ENCODE assay signal across 14 cellular contexts in the genomic region with DNA sequence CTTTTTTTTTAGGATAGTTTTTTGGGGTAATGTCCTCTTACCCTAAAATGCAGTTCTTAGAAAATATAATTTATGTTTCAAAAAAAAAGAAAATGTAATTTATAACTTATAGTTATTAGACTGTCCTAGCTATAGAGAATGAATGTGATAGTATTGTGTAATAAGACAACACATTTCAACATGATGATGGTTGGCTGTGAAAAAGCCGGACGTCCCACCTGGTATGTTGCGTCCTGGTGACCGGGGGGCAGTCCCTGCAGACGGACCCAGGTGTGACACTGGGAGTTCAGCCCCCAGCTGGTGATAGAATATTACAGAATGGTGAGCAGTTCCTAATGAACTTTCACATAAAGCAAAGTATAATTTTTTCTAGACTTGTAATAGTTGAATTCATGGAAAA. TPM values are rescaled to one million over a fixed set of nuclear protein-coding genes. Genes with fewer than 3 reads are reported as not detected.
A peak's percentile ranks its signal among the peaks of the same experiment; 100 is the strongest.
DNase-seq lines count a peak whose midpoint lies in the region; ATAC-seq, FAIRE-seq and TF ChIP-seq lines count a peak whose summit lies in the region.
"Not testable (repeated sequence)": the region's sequence is repeated elsewhere in the genome, so short reads cannot be mapped to it uniquely, and the experiment has no call there.
"Had no signal": no experiment of that assay in that cellular context is flagged by ENCODE, and none has a peak within 500 bp of the region (broad histone marks: within the 10 kb centered on the region; RNA-seq: fewer than 3 reads in every experiment).

No MANE protein-coding gene starts in this region.

- H3K27ac ChIP-seq in CD8-positive, alpha-beta T cell (ENCODE audit: low read depth, low read length); HepG2 (ENCODE audit: extremely low read length, insufficient read depth, low read length): not testable (repeated sequence)

- H4K20me1 ChIP-seq in HepG2 (ENCODE audit: insufficient read depth, low read length): not testable (repeated sequence)

- 96% methylated on average over 5 of the region's 5 CpGs for WGBS in HepG2 (ENCODE audit: low lambda C conversion rate)

- peak overlapping the region; percentile 84 for H3K27ac Mint-ChIP-seq in CD8-positive, alpha-beta T cell
- H3K27ac Mint-ChIP-seq in activated B cell treated with CpG ODN at 0.5 μM for 24 hours: peak overlapping the region; percentile 89
- peak overlapping the region; percentile 94 for H3K27ac Mint-ChIP-seq in activated CD8-positive, alpha-beta T cell treated with anti-CD3 and anti-CD28 coated beads for 36 hours
- peak overlapping the region; percentile 7 for H3K27ac Mint-ChIP-seq in activated T-helper 2 cell treated with anti-CD3 and anti-CD28 coated beads, Interferon-gamma antibody, Interleukin-2, Interleukin-4, amounts not matched to agents 10 μg/mL and 5 μg/mL and 100 μg/mL, durations not matched to agents 14 hours and 24 hours and 36 hours
- peak overlapping the region; percentile 91 for H3K27ac Mint-ChIP-seq in activated naive CD8-positive, alpha-beta T cell
- peak overlapping the region; percentile 98 for H3K27ac Mint-ChIP-seq in stimulated activated effector memory CD8-positive, alpha-beta T cell treated with anti-CD3 and anti-CD28 coated beads, Interleukin-12 subunit alpha, Interleukin-12 subunit beta, amount 100 ng/mL, for 72 hours
- H3K27ac Mint-ChIP-seq in stimulated activated naive CD8-positive, alpha-beta T cell treated with anti-CD3 and anti-CD28 coated beads, Interleukin-15, amount 100 ng/mL, for 72 hours: peak overlapping the region; percentile 33 to 96

- DNase-seq in CD8-positive, alpha-beta T cell; activated B cell treated with CpG ODN at 0.5 μM for 24 hours; activated CD8-positive, alpha-beta T cell treated with anti-CD3 and anti-CD28 coated beads for 36 hours; activated T-helper 2 cell treated with anti-CD3 and anti-CD28 coated beads, Interferon-gamma antibody, Interleukin-2, Interleukin-4, amounts not matched to agents 10 μg/mL and 5 μg/mL and 100 μg/mL, durations not matched to agents 14 hours and 24 hours and 36 hours (ENCODE audit: low spot score); HepG2 (ENCODE audit: low spot score); stimulated activated effector memory CD8-positive, alpha-beta T cell treated with anti-CD3 and anti-CD28 coated beads, Interleukin-12 subunit alpha, Interleukin-12 subunit beta, amount 100 ng/mL, for 72 hours (ENCODE audit: low spot score in 2 of 2); stimulated activated naive CD8-positive, alpha-beta T cell treated with anti-CD3 and anti-CD28 coated beads, Interleukin-15, amount 100 ng/mL, for 72 hours: not testable (repeated sequence)

- H3K4me1 ChIP-seq in CD8-positive, alpha-beta T cell (ENCODE audit: insufficient read depth, low read length): not testable (repeated sequence)
- peaks cover 21% of the 10 kb centered on the region for H3K4me1 ChIP-seq in HepG2 (ENCODE audit: insufficient read depth, low read length)

- not testable (repeated sequence) for H3K4me2 ChIP-seq in HepG2 (ENCODE audit: low read depth, low read length)

- H3K4me3 Mint-ChIP-seq in CD8-positive, alpha-beta T cell; activated B cell treated with CpG ODN at 0.5 μM for 24 hours; activated CD8-positive, alpha-beta T cell treated with anti-CD3 and anti-CD28 coated beads for 36 hours; activated T-helper 2 cell treated with anti-CD3 and anti-CD28 coated beads, Interferon-gamma antibody, Interleukin-2, Interleukin-4, amounts not matched to agents 10 μg/mL and 5 μg/mL and 100 μg/mL, durations not matched to agents 14 hours and 24 hours and 36 hours (ENCODE audit: low read depth): not testable (repeated sequence)
- H3K4me3 Mint-ChIP-seq in activated naive CD8-positive, alpha-beta T cell: peak overlapping the region; percentile 51
- peak overlapping the region; percentile 65 for H3K4me3 Mint-ChIP-seq in stimulated activated effector memory CD8-positive, alpha-beta T cell treated with anti-CD3 and anti-CD28 coated beads, Interleukin-12 subunit alpha, Interleukin-12 subunit beta, amount 100 ng/mL, for 72 hours
- peak overlapping the region in 1 of 2 donors; percentile 52 for H3K4me3 Mint-ChIP-seq in stimulated activated naive CD8-positive, alpha-beta T cell treated with anti-CD3 and anti-CD28 coated beads, Interleukin-15, amount 100 ng/mL, for 72 hours

- H3K4me3 ChIP-seq in CD8-positive, alpha-beta T cell (ENCODE audit: low read depth, low read length); HepG2 (replicated peaks in 1 of 3; ENCODE audit: insufficient read depth in 1 of 3, low read depth in 2 of 3, low read length in 3 of 3): not testable (repeated sequence)

- not testable (repeated sequence) for H2AFZ ChIP-seq in HepG2 (ENCODE audit: low read length)

- not testable (repeated sequence) for TF ChIP-seq POLR2A in HepG2 (IDR thresholded peaks at IDR 0.05; ENCODE audit: insufficient read depth in 1 of 2, low read depth in 2 of 2, low read length in 2 of 2)

- not testable (repeated sequence) for TF ChIP-seq RAD21 in HepG2 (CRISPR knock-in tag; IDR thresholded peaks at IDR 0.05)

- BruUV-seq in HepG2 (replicated peaks; lab: Mats Ljungman, UMichigan): not testable (repeated sequence)

- CTCF ChIA-PET in CD8-positive, alpha-beta T cell (lab: Charles Lee); activated B cell treated with CpG ODN at 0.5 μM for 24 hours (lab: Charles Lee); HepG2 (lab: Yijun Ruan, JAX; ENCODE audit: low intra/inter-chr PET ratio, low total read pairs): not testable (repeated sequence)
- CTCF ChIA-PET in activated CD8-positive, alpha-beta T cell treated with anti-CD3 and anti-CD28 coated beads for 36 hours (lab: Charles Lee): interaction anchor here (1.1 to 1.3 kb wide), 2 partner anchors 34 to 114 kb away, joined by 3 read pairs; partner anchors contain the start of gene BANP

- TF ChIP-seq EP300 in HepG2 (IDR thresholded peaks at IDR 0.05; ENCODE audit: low read depth in 2 of 2, low read length in 2 of 2); HepG2 (CRISPR knock-in tag; IDR thresholded peaks at IDR 0.05; ENCODE audit: borderline replicate concordance): not testable (repeated sequence)

- H3K9me3 ChIP-seq in CD8-positive, alpha-beta T cell (ENCODE audit: low read length); HepG2 (ENCODE audit: low read length): not testable (repeated sequence)

- intact Hi-C loops in CD8-positive, alpha-beta T cell (cut with DNase I, micrococcal nuclease); activated CD8-positive, alpha-beta T cell treated with anti-CD3 and anti-CD28 coated beads for 36 hours (cut with micrococcal nuclease); activated T-helper 2 cell treated with anti-CD3 and anti-CD28 coated beads, Interferon-gamma antibody, Interleukin-2, Interleukin-4, amounts not matched to agents 10 μg/mL and 5 μg/mL and 100 μg/mL, durations not matched to agents 14 hours and 24 hours and 36 hours (cut with micrococcal nuclease); HepG2 (cut with micrococcal nuclease; ENCODE audit: unreplicated experiment): not testable (repeated sequence)
- intact Hi-C loops in activated B cell treated with CpG ODN at 0.5 μM for 24 hours (cut with micrococcal nuclease): loop anchor here (10.0 kb wide), 1 partner anchor 59 kb away; no protein-coding TSS in a partner anchor

- not testable (repeated sequence) for H3K27me3 Mint-ChIP-seq in CD8-positive, alpha-beta T cell (ENCODE audit: low read depth); activated B cell treated with CpG ODN at 0.5 μM for 24 hours; activated CD8-positive, alpha-beta T cell treated with anti-CD3 and anti-CD28 coated beads for 36 hours; activated T-helper 2 cell treated with anti-CD3 and anti-CD28 coated beads, Interferon-gamma antibody, Interleukin-2, Interleukin-4, amounts not matched to agents 10 μg/mL and 5 μg/mL and 100 μg/mL, durations not matched to agents 14 hours and 24 hours and 36 hours (ENCODE audit: low read depth); activated naive CD8-positive, alpha-beta T cell; stimulated activated naive CD8-positive, alpha-beta T cell treated with anti-CD3 and anti-CD28 coated beads, Interleukin-15, amount 100 ng/mL, for 72 hours

- not testable (repeated sequence) for H3K79me2 ChIP-seq in HepG2 (ENCODE audit: insufficient read depth, low read length)

- not testable (repeated sequence) for H3K9me3 Mint-ChIP-seq in CD8-positive, alpha-beta T cell; activated B cell treated with CpG ODN at 0.5 μM for 24 hours; activated CD8-positive, alpha-beta T cell treated with anti-CD3 and anti-CD28 coated beads for 36 hours; activated T-helper 2 cell treated with anti-CD3 and anti-CD28 coated beads, Interferon-gamma antibody, Interleukin-2, Interleukin-4, amounts not matched to agents 10 μg/mL and 5 μg/mL and 100 μg/mL, durations not matched to agents 14 hours and 24 hours and 36 hours; activated naive CD8-positive, alpha-beta T cell (ENCODE audit: low read depth); stimulated activated effector memory CD8-positive, alpha-beta T cell treated with anti-CD3 and anti-CD28 coated beads, Interleukin-12 subunit alpha, Interleukin-12 subunit beta, amount 100 ng/mL, for 72 hours; stimulated activated naive CD8-positive, alpha-beta T cell treated with anti-CD3 and anti-CD28 coated beads, Interleukin-15, amount 100 ng/mL, for 72 hours

- in situ Hi-C loops in HepG2 (cut with HindIII; ENCODE audit: extremely low pct_ligation_motif_present, low pct_unique_long_range_greater_than_20kb): not testable (repeated sequence)

- not testable (repeated sequence) for H3K4me1 Mint-ChIP-seq in CD8-positive, alpha-beta T cell (ENCODE audit: low read depth)
- peaks cover 44% of the 10 kb centered on the region for H3K4me1 Mint-ChIP-seq in activated B cell treated with CpG ODN at 0.5 μM for 24 hours
- H3K4me1 Mint-ChIP-seq in activated CD8-positive, alpha-beta T cell treated with anti-CD3 and anti-CD28 coated beads for 36 hours (ENCODE audit: low read depth): peaks cover 53% of the 10 kb centered on the region
- peaks cover 51% of the 10 kb centered on the region for H3K4me1 Mint-ChIP-seq in activated T-helper 2 cell treated with anti-CD3 and anti-CD28 coated beads, Interferon-gamma antibody, Interleukin-2, Interleukin-4, amounts not matched to agents 10 μg/mL and 5 μg/mL and 100 μg/mL, durations not matched to agents 14 hours and 24 hours and 36 hours (ENCODE audit: low read depth)
- peaks cover 50% of the 10 kb centered on the region for H3K4me1 Mint-ChIP-seq in activated naive CD8-positive, alpha-beta T cell (ENCODE audit: low read depth)
- H3K4me1 Mint-ChIP-seq in stimulated activated effector memory CD8-positive, alpha-beta T cell treated with anti-CD3 and anti-CD28 coated beads, Interleukin-12 subunit alpha, Interleukin-12 subunit beta, amount 100 ng/mL, for 72 hours: peaks cover 54% of the 10 kb centered on the region
- peaks cover 52% of the 10 kb centered on the region for H3K4me1 Mint-ChIP-seq in stimulated activated naive CD8-positive, alpha-beta T cell treated with anti-CD3 and anti-CD28 coated beads, Interleukin-15, amount 100 ng/mL, for 72 hours

- not testable (repeated sequence) for H3K27me3 ChIP-seq in CD8-positive, alpha-beta T cell (ENCODE audit: insufficient read depth, low read length); HepG2 (ENCODE audit: control insufficient read depth in 1 of 2, insufficient read depth in 2 of 2, low read length in 2 of 2)

- FAIRE-seq in HepG2 (lab: Jason Lieb, UNC): not testable (repeated sequence)

- peaks cover 78% of the 10 kb centered on the region for H3K36me3 Mint-ChIP-seq in CD8-positive, alpha-beta T cell
- H3K36me3 Mint-ChIP-seq in activated B cell treated with CpG ODN at 0.5 μM for 24 hours (ENCODE audit: low read depth): peaks cover 72% of the 10 kb centered on the region
- H3K36me3 Mint-ChIP-seq in activated CD8-positive, alpha-beta T cell treated with anti-CD3 and anti-CD28 coated beads for 36 hours (ENCODE audit: low read depth): peaks cover 43% of the 10 kb centered on the region
- H3K36me3 Mint-ChIP-seq in activated T-helper 2 cell treated with anti-CD3 and anti-CD28 coated beads, Interferon-gamma antibody, Interleukin-2, Interleukin-4, amounts not matched to agents 10 μg/mL and 5 μg/mL and 100 μg/mL, durations not matched to agents 14 hours and 24 hours and 36 hours (ENCODE audit: low read depth): peaks cover 69% of the 10 kb centered on the region
- peaks cover 12% of the 10 kb centered on the region for H3K36me3 Mint-ChIP-seq in activated naive CD8-positive, alpha-beta T cell
- H3K36me3 Mint-ChIP-seq in stimulated activated effector memory CD8-positive, alpha-beta T cell treated with anti-CD3 and anti-CD28 coated beads, Interleukin-12 subunit alpha, Interleukin-12 subunit beta, amount 100 ng/mL, for 72 hours: peaks cover 84% of the 10 kb centered on the region

- not testable (repeated sequence) for ATAC-seq in CD8-positive, alpha-beta T cell; activated B cell treated with CpG ODN at 0.5 μM for 24 hours (ENCODE audit: low read depth); activated CD8-positive, alpha-beta T cell treated with anti-CD3 and anti-CD28 coated beads for 36 hours; HepG2; stimulated activated effector memory CD8-positive, alpha-beta T cell treated with anti-CD3 and anti-CD28 coated beads, Interleukin-12 subunit alpha, Interleukin-12 subunit beta, amount 100 ng/mL, for 72 hours; stimulated activated naive CD8-positive, alpha-beta T cell treated with anti-CD3 and anti-CD28 coated beads, Interleukin-15, amount 100 ng/mL, for 72 hours

- not testable (repeated sequence) for H3K9ac ChIP-seq in HepG2 (ENCODE audit: insufficient read depth, low read depth, low read length)

- TF ChIP-seq CTCF in CD8-positive, alpha-beta T cell (IDR thresholded peaks at IDR 0.05); activated B cell treated with CpG ODN at 0.5 μM for 24 hours (IDR thresholded peaks at IDR 0.05); activated CD8-positive, alpha-beta T cell treated with anti-CD3 and anti-CD28 coated beads for 36 hours (IDR thresholded peaks at IDR 0.05); HepG2 (CRISPR knock-in tag; IDR thresholded peaks at IDR 0.05): not testable (repeated sequence)

- H3K36me3 ChIP-seq in CD8-positive, alpha-beta T cell (ENCODE audit: insufficient read depth, low read length): not testable (repeated sequence)
- peaks cover 11 to 28% of the 10 kb centered on the region in 2 experiments; a peak in 4 of 5 replicates for H3K36me3 ChIP-seq in HepG2 (replicated peaks in 1 of 2; ENCODE audit: control insufficient read depth in 1 of 2, insufficient read depth in 2 of 2, low read length in 2 of 2)

- POLR2A ChIA-PET in CD8-positive, alpha-beta T cell (lab: Charles Lee); activated B cell treated with CpG ODN at 0.5 μM for 24 hours (lab: Charles Lee); HepG2 (lab: Yijun Ruan, JAX): not testable (repeated sequence)
- POLR2A ChIA-PET in activated CD8-positive, alpha-beta T cell treated with anti-CD3 and anti-CD28 coated beads for 36 hours (lab: Charles Lee): interaction anchor here (1.0 kb wide), 1 partner anchor 16 kb away, joined by 3 read pairs; no protein-coding TSS in a partner anchor

RNA-seq across cellular contexts. Expression of gene BANP, which starts 34.3 kb away (rescaled TPM):
- total RNA-seq in CD8-positive, alpha-beta T cell: 10 to 100 TPM; 55.3 to 60.6 TPM
- total RNA-seq in activated B cell treated with CpG ODN at 0.5 μM for 24 hours: 62.8 and 72.3 TPM in 2 replicates
- 10 to 100 TPM; 32.1 to 36.1 TPM for total RNA-seq in activated CD8-positive, alpha-beta T cell treated with anti-CD3 and anti-CD28 coated beads for 36 hours
- 39.7 and 40.8 TPM in 2 replicates for total RNA-seq in activated T-helper 2 cell treated with anti-CD3 and anti-CD28 coated beads, Interferon-gamma antibody, Interleukin-2, Interleukin-4, amounts not matched to agents 10 μg/mL and 5 μg/mL and 100 μg/mL, durations not matched to agents 14 hours and 24 hours and 36 hours
- 13.0 and 20.2 TPM in 2 replicates for total RNA-seq in HepG2 (2016; rRNA removed; fragmentation: Illumina TruSeq; extraction: Trizol)
- 63.3 and 63.4 TPM in 2 replicates for total RNA-seq in HepG2 (2016; cell fraction: cytosol; rRNA removed; fragmentation: Illumina TruSeq; extraction: Trizol; ENCODE audit: low read depth)
- total RNA-seq in HepG2 (2016; cell fraction: insoluble cytoplasmic fraction; rRNA removed; fragmentation: Illumina TruSeq; extraction: Trizol): 11.2 and 21.0 TPM in 2 replicates
- total RNA-seq in HepG2 (2016; cell fraction: membrane; rRNA removed; fragmentation: Illumina TruSeq; extraction: Trizol): 26.8 and 28.3 TPM in 2 replicates
- 25.5 and 26.4 TPM in 2 replicates for total RNA-seq in HepG2 (2016; cell fraction: nucleus; rRNA removed; fragmentation: Illumina TruSeq; extraction: Trizol)
- polyA plus RNA-seq in HepG2 (2011; rRNA removed): 23.8 and 24.6 TPM in 2 replicates
- 21.1 and 26.1 TPM in 2 replicates for polyA plus RNA-seq in HepG2 (2011; cell fraction: cytosol; rRNA removed)
- 58.9 and 72.7 TPM in 2 replicates for polyA plus RNA-seq in HepG2 (2011; cell fraction: nucleus; rRNA removed)
- 16.2 and 18.3 TPM in 2 replicates for polyA plus RNA-seq in HepG2 (2012)
- polyA plus RNA-seq in HepG2 (2016; cell fraction: cytosol; fragmentation: Illumina TruSeq; extraction: Trizol; ENCODE audit: low read depth): 6.1 and 6.3 TPM in 2 replicates
- 10.3 and 13.0 TPM in 2 replicates for polyA plus RNA-seq in HepG2 (2016; cell fraction: insoluble cytoplasmic fraction; fragmentation: Illumina TruSeq; extraction: Trizol; ENCODE audit: low read depth)
- 7.4 and 8.4 TPM in 2 replicates for polyA plus RNA-seq in HepG2 (2016; cell fraction: membrane; fragmentation: Illumina TruSeq; extraction: Trizol; ENCODE audit: low read depth)
- 24.7 and 27.2 TPM in 2 replicates for polyA plus RNA-seq in HepG2 (2016; cell fraction: nucleus; fragmentation: Illumina TruSeq; extraction: Trizol; ENCODE audit: insufficient read depth, low read depth)
- polyA minus RNA-seq in HepG2 (2011; rRNA and poly(A)+ RNA removed; ENCODE audit: low replicate concordance): 44.9 and 76.3 TPM in 2 replicates
- polyA minus RNA-seq in HepG2 (2011; cell fraction: cytosol; rRNA and poly(A)+ RNA removed): 24.6 and 25.1 TPM in 2 replicates
- polyA minus RNA-seq in HepG2 (2011; cell fraction: nucleus; rRNA and poly(A)+ RNA removed): 76.5 and 78.6 TPM in 2 replicates

RNA-seq across cellular contexts. Expression of gene CA5A, which starts 49.2 kb away (rescaled TPM):
- total RNA-seq in CD8-positive, alpha-beta T cell: not detected
- total RNA-seq in activated B cell treated with CpG ODN at 0.5 μM for 24 hours (not detected in 2 replicates), HepG2 (2016; rRNA removed; fragmentation: Illumina TruSeq; extraction: Trizol) (85.7 and 106 TPM in 2 replicates)
- not detected for total RNA-seq in activated CD8-positive, alpha-beta T cell treated with anti-CD3 and anti-CD28 coated beads for 36 hours
- total RNA-seq in activated T-helper 2 cell treated with anti-CD3 and anti-CD28 coated beads, Interferon-gamma antibody, Interleukin-2, Interleukin-4, amounts not matched to agents 10 μg/mL and 5 μg/mL and 100 μg/mL, durations not matched to agents 14 hours and 24 hours and 36 hours: not detected in 2 replicates
- total RNA-seq in HepG2 (2016; cell fraction: cytosol; rRNA removed; fragmentation: Illumina TruSeq; extraction: Trizol; ENCODE audit: low read depth): 32.7 and 37.9 TPM in 2 replicates
- total RNA-seq in HepG2 (2016; cell fraction: insoluble cytoplasmic fraction; rRNA removed; fragmentation: Illumina TruSeq; extraction: Trizol): 85.8 and 97.2 TPM in 2 replicates
- 29.8 and 38.9 TPM in 2 replicates for total RNA-seq in HepG2 (2016; cell fraction: membrane; rRNA removed; fragmentation: Illumina TruSeq; extraction: Trizol)
- total RNA-seq in HepG2 (2016; cell fraction: nucleus; rRNA removed; fragmentation: Illumina TruSeq; extraction: Trizol): 97.3 and 115 TPM in 2 replicates
- polyA plus RNA-seq in HepG2 (2011; rRNA removed): 66.8 and 70.0 TPM in 2 replicates
- polyA plus RNA-seq in HepG2 (2011; cell fraction: cytosol; rRNA removed): 69.7 and 71.1 TPM in 2 replicates
- polyA plus RNA-seq in HepG2 (2011; cell fraction: nucleus; rRNA removed): 186 and 199 TPM in 2 replicates
- polyA plus RNA-seq in HepG2 (2012): 44.2 and 48.2 TPM in 2 replicates
- polyA plus RNA-seq in HepG2 (2016; cell fraction: cytosol; fragmentation: Illumina TruSeq; extraction: Trizol; ENCODE audit: low read depth): 21.5 and 23.0 TPM in 2 replicates
- polyA plus RNA-seq in HepG2 (2016; cell fraction: insoluble cytoplasmic fraction; fragmentation: Illumina TruSeq; extraction: Trizol; ENCODE audit: low read depth): 68.8 and 71.9 TPM in 2 replicates
- polyA plus RNA-seq in HepG2 (2016; cell fraction: membrane; fragmentation: Illumina TruSeq; extraction: Trizol; ENCODE audit: low read depth): 18.4 and 18.5 TPM in 2 replicates
- 127 and 130 TPM in 2 replicates for polyA plus RNA-seq in HepG2 (2016; cell fraction: nucleus; fragmentation: Illumina TruSeq; extraction: Trizol; ENCODE audit: insufficient read depth, low read depth)
- polyA minus RNA-seq in HepG2 (2011; rRNA and poly(A)+ RNA removed; ENCODE audit: low replicate concordance): 132 TPM in 1 of 2 replicates, not detected in the other
- polyA minus RNA-seq in HepG2 (2011; cell fraction: cytosol; rRNA and poly(A)+ RNA removed): 12.6 and 15.9 TPM in 2 replicates
- 114 and 132 TPM in 2 replicates for polyA minus RNA-seq in HepG2 (2011; cell fraction: nucleus; rRNA and poly(A)+ RNA removed)
- total RNA-seq: A172; CD4-positive, alpha-beta T cell; Daoy; GM23248; H4; HT-29 had no signal
- polyA plus RNA-seq: GM23248 had no signal

Comparison
In these comparisons a context has a peak if more than half of its experiments do, and no peak if none do; other contexts are left out.
1. H3K27ac Mint-ChIP-seq: peak in every context shown above with its lines; median percentile 98 in stimulated activated effector memory CD8-positive, alpha-beta T cell treated with anti-CD3 and anti-CD28 coated beads, Interleukin-12 subunit alpha, Interleukin-12 subunit beta, amount 100 ng/mL, for 72 hours; 94 in activated CD8-positive, alpha-beta T cell treated with anti-CD3 and anti-CD28 coated beads for 36 hours; 91 in activated naive CD8-positive, alpha-beta T cell; 89 in activated B cell treated with CpG ODN at 0.5 μM for 24 hours; 84 in CD8-positive, alpha-beta T cell; 64 in stimulated activated naive CD8-positive, alpha-beta T cell treated with anti-CD3 and anti-CD28 coated beads, Interleukin-15, amount 100 ng/mL, for 72 hours; 7 in activated T-helper 2 cell treated with anti-CD3 and anti-CD28 coated beads, Interferon-gamma antibody, Interleukin-2, Interleukin-4, amounts not matched to agents 10 μg/mL and 5 μg/mL and 100 μg/mL, durations not matched to agents 14 hours and 24 hours and 36 hours.
2. RNA of gene CA5A, which starts 49.2 kb away (total RNA-seq): 29.8 to 115 TPM in HepG2; not detected in activated B cell treated with CpG ODN at 0.5 μM for 24 hours, not detected in activated T-helper 2 cell treated with anti-CD3 and anti-CD28 coated beads, Interferon-gamma antibody, Interleukin-2, Interleukin-4, amounts not matched to agents 10 μg/mL and 5 μg/mL and 100 μg/mL, durations not matched to agents 14 hours and 24 hours and 36 hours, not detected in CD8-positive, alpha-beta T cell and not detected in activated CD8-positive, alpha-beta T cell treated with anti-CD3 and anti-CD28 coated beads for 36 hours; every median in the first group is over 10 times any median in the second.